In the genomic region with DNA sequence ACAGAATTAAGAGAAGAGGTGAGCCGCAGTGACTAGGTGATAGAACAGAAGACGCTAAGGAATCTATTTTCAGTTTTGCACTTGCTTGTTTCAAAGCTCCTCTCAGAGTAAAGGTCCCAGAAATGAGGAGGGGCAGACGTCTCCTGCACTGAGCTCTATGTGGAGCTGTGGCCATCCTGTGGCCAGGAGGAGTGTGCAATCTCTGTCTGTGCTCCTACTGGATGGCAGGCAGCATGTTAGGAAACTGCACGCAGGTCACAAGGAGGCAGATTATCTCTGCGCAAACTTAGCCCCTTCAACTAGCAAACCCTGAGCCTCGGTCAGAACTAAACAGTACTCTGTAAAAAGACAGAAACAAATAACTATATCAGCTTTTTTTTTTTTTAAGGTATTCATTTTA, we compare ENCODE assay signal across 16 cellular contexts. TPM values are rescaled to one million over a fixed set of nuclear protein-coding genes. Genes with fewer than 3 reads are reported as not detected.
"Had no signal": no experiment of that assay in that cellular context is flagged by ENCODE, and none has a peak within 500 bp of the region (broad histone marks: within the 10 kb centered on the region; RNA-seq: fewer than 3 reads in every experiment).

No MANE protein-coding gene starts in this region.

- FAIRE-seq: colon, endothelial cell of umbilical vein had no signal

- H3K4me1 ChIP-seq: lower lobe of right lung, right atrium auricular region had no signal

- H3K27me3 ChIP-seq: cardiac muscle cell, heart right ventricle, neutrophil, right atrium auricular region, tibial nerve had no signal

- H3K4me2 ChIP-seq: smooth muscle cell had no signal

- H3K36me3 ChIP-seq: cardiac muscle cell had no signal

- ATAC-seq: activated CD8-positive, alpha-beta T cell treated with anti-CD3 and anti-CD28 coated beads, Interleukin-2, amount 10 ng/mL, durations not matched to agents 7 days and 5 days; heart right ventricle; lower lobe of right lung had no signal

- H3K27ac ChIP-seq: cardiac muscle cell, heart right ventricle, lower lobe of right lung, neutrophil, right atrium auricular region, tibial nerve had no signal

- H3K4me3 ChIP-seq: cardiac muscle cell, heart right ventricle, lower lobe of right lung, right atrium auricular region, smooth muscle cell, tibial nerve had no signal

- DNase-seq: activated CD4-positive, alpha-beta T cell treated with anti-CD3 and anti-CD28 coated beads for 4 hours; activated CD8-positive, alpha-beta T cell treated with anti-CD3 and anti-CD28 coated beads, Interleukin-2, amount 10 ng/mL, durations not matched to agents 7 days and 5 days; activated naive CD4-positive, alpha-beta T cell; foreskin melanocyte; heart right ventricle; lower lobe of right lung; naive B cell; posterior cingulate gyrus; SW 1271 had no signal

- H3K9me3 ChIP-seq: heart right ventricle, lower lobe of right lung, neutrophil, right atrium auricular region, tibial nerve had no signal

RNA-seq across cellular contexts. Expression of a gene that starts 42.4 kb away (rescaled TPM):
- total RNA-seq: smooth muscle cell had no signal
